12 cellular contexts compared by ENCODE assay signal in the genomic region with DNA sequence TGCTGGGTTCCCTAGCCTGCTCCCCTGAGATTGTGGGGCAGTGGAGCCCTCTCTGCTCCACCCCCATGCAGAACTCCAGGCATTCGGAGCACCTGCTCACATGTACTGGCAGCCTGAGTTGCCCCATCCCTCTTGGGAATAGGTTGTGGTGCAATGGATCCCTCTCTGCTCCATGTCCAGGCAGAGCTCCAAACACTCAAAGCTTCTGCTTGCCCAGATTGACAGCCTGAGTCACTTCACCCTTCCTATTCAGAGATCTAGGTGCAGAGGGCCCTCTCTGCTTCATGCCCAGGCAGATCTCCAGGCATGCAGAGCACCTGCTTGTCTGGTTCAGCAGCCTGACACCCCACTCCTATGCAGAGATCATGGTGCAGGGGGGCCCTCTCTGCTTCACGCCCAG. TPM values are rescaled to one million over a fixed set of nuclear protein-coding genes. Genes with fewer than 3 reads are reported as not detected.
DNase-seq lines count a peak whose midpoint lies in the region; ATAC-seq and TF ChIP-seq lines count a peak whose summit lies in the region.
"Had no signal": no experiment of that assay in that cellular context is flagged by ENCODE, and none has a peak within 500 bp of the region (broad histone marks: within the 10 kb centered on the region; RNA-seq: fewer than 3 reads in every experiment).

No MANE protein-coding gene starts in this region.

- TF ChIP-seq POLR2A in esophagus squamous epithelium (IDR thresholded peaks at IDR 0.05), result no peak

- H3K9me3 ChIP-seq in esophagus squamous epithelium, result peaks cover 0 to 4% (median 0%) of the 10 kb centered on the region in 3 donors
- H3K9me3 ChIP-seq: colonic mucosa had no signal

- H3K27me3 ChIP-seq in esophagus squamous epithelium (no peaks in the 10 kb centered on the region), dorsolateral prefrontal cortex (peaks cover 0 to 89% (median 43%) of the 10 kb centered on the region in 45 donors)
- H3K27me3 ChIP-seq: colonic mucosa had no signal

- 100% methylated on average over 1 of the region's 2 CpGs; no CpG with 5 or more reads in 1 of the 2 donors for WGBS in esophagus squamous epithelium, 2 donors

- H3K4me3 ChIP-seq in esophagus squamous epithelium (no peak overlapping the region), dorsolateral prefrontal cortex (no peak overlapping the region)
- H3K4me3 ChIP-seq: colonic mucosa, K562 had no signal

- TF ChIP-seq CTCF in esophagus squamous epithelium (IDR thresholded peaks at IDR 0.05), result no peak
- TF ChIP-seq CTCF in dorsolateral prefrontal cortex (IDR thresholded peaks at IDR 0.05 in 54 of 56, conservative IDR thresholded peaks at IDR 0.05 in 2 of 56; ENCODE audit: low read depth in 1 of 56, partially characterized antibody in 56 of 56), result no peak

- intact Hi-C loops in esophagus squamous epithelium (cut with DNase I), result no loop called here
- intact Hi-C loops in cardiac septum (cut with DNase I), result no loop called here
- intact Hi-C loops in dorsolateral prefrontal cortex (cut with DNase I), result no loop called here

- no peaks in the 10 kb centered on the region for H3K36me3 ChIP-seq in esophagus squamous epithelium
- H3K36me3 ChIP-seq: colonic mucosa had no signal

- peak overlapping the region; percentile 54 to 83 (median 63) for H3K27ac ChIP-seq in esophagus squamous epithelium
- H3K27ac ChIP-seq in dorsolateral prefrontal cortex, result no peak overlapping the region
- H3K27ac ChIP-seq: colonic mucosa had no signal

- H3K4me1 ChIP-seq in esophagus squamous epithelium, result peaks cover 0 to 9% (median 0%) of the 10 kb centered on the region in 3 donors
- H3K4me1 ChIP-seq: colonic mucosa had no signal

- peak; percentile 38 for ATAC-seq in GM21717 (IDR thresholded peaks at IDR 0.05; ENCODE audit: unreplicated experiment)

- DNase-seq in DMS79 treated with DMSO at 0.1 percent for 48 hours (lab: John Stamatoyannopoulos, UW) (peak; percentile 20), NCI-H1105 (lab: John Stamatoyannopoulos, UW) (peak; percentile 62), esophagus squamous epithelium (lab: John Stamatoyannopoulos, UW) (no peak), cardiac septum (ENCODE audit: low spot score) (no peak), dorsolateral prefrontal cortex (no peak), NCI-H2227 (lab: John Stamatoyannopoulos, UW; ENCODE audit: unreplicated experiment) (no peak)
- DNase-seq in stimulated activated CD4-positive, alpha-beta T cell treated with anti-CD3 and anti-CD28 coated beads, Interleukin-1b, Interleukin-23, amount 100 ng/mL, for 48 hours, result no peak
- DNase-seq: colonic mucosa, Right ventricle myocardium superior had no signal

RNA-seq across cellular contexts. Expression of a gene that starts 18.6 kb away (rescaled TPM):
- total RNA-seq in esophagus squamous epithelium, result not detected
- total RNA-seq in cardiac septum, result not detected
- total RNA-seq in dorsolateral prefrontal cortex, result not detected
- total RNA-seq: activated naive CD4-positive, alpha-beta T cell treated with anti-CD3 and anti-CD28 coated beads, Interleukin-2, amount 50 U/mL, for 72 hours; colonic mucosa; K562; Right ventricle myocardium superior had no signal

RNA-seq across cellular contexts. Expression of a gene that starts 44.1 kb away (rescaled TPM):
- total RNA-seq in esophagus squamous epithelium, result under 1 TPM in 2 of 4 donors, not detected in 2; 0.19 to 0.35 TPM
- not detected for total RNA-seq in cardiac septum
- total RNA-seq in dorsolateral prefrontal cortex, result 1 to 10 TPM in 60 of 120 experiments, under 1 TPM in 53, not detected in 7; 0.16 to 5.1 (median 1.1) TPM
- total RNA-seq: K562, Right ventricle myocardium superior had no signal

Comparison
In these comparisons a context has a peak if more than half of its experiments do, and no peak if none do; other contexts are left out.
1. DNase-seq: peak in DMS79 treated with DMSO at 0.1 percent for 48 hours (single experiment) and NCI-H1105 (single experiment); none in esophagus squamous epithelium (single experiment), stimulated activated CD4-positive, alpha-beta T cell treated with anti-CD3 and anti-CD28 coated beads, Interleukin-1b, Interleukin-23, amount 100 ng/mL, for 48 hours (single experiment), cardiac septum (single experiment), dorsolateral prefrontal cortex (0 of 10) and NCI-H2227 (single experiment).
2. H3K27ac ChIP-seq: peak in esophagus squamous epithelium (4 of 4); none in dorsolateral prefrontal cortex (0 of 59).